In the genomic region with DNA sequence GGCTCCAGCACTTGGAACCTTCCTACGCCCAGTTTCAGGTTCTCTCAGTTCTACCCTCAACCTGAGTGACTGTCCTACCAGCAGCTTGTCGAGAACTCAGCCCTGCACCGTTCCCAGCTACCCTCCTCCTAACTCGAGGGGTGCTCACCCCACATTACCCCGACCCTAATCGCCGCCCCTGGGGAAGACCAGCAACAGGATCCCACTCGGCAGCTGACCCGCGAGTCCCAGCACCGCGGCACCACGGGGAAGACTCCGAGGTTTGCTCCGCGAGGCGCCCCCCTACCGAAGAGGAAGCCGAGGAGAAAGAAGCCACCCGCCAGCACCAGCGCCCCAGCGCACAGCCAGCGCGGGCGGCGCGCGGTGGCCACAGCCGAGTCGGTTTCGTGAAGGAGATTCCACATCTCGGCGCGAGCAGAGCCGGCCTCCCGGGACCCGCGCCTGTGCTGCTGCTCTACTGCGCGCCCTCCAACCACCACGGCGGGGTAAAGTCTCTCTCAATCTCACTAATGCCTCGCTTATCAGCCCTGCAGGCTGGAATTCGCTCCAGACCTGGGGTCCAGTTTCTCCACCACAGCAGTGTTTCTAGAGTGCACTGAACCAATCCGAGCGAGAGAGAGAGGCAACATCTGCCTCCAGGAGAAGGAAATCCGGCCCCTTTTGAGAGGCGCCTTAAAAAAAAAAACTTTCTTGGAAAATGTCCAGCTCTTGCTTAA, we compare ENCODE assay signal across 1 cellular context.
TF ChIP-seq lines count a peak whose summit lies in the region.

Gene FOLH1, minus strand, starts transcription at position 597 of the 716 bp plus-strand sequence. Its CDS starts 193 bp downstream, at position 404.

TF ChIP-seq in GM23338, 12 proteins besides CTCF, POLR2A, EP300 and RAD21 (continued from another document):
- TF ChIP-seq, protein P1, sequence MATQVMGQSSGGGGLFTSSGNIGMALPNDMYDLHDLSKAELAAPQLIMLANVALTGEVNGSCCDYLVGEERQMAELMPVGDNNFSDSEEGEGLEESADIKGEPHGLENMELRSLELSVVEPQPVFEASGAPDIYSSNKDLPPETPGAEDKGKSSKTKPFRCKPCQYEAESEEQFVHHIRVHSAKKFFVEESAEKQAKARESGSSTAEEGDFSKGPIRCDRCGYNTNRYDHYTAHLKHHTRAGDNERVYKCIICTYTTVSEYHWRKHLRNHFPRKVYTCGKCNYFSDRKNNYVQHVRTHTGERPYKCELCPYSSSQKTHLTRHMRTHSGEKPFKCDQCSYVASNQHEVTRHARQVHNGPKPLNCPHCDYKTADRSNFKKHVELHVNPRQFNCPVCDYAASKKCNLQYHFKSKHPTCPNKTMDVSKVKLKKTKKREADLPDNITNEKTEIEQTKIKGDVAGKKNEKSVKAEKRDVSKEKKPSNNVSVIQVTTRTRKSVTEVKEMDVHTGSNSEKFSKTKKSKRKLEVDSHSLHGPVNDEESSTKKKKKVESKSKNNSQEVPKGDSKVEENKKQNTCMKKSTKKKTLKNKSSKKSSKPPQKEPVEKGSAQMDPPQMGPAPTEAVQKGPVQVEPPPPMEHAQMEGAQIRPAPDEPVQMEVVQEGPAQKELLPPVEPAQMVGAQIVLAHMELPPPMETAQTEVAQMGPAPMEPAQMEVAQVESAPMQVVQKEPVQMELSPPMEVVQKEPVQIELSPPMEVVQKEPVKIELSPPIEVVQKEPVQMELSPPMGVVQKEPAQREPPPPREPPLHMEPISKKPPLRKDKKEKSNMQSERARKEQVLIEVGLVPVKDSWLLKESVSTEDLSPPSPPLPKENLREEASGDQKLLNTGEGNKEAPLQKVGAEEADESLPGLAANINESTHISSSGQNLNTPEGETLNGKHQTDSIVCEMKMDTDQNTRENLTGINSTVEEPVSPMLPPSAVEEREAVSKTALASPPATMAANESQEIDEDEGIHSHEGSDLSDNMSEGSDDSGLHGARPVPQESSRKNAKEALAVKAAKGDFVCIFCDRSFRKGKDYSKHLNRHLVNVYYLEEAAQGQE (IDR thresholded peaks at IDR 0.05; ENCODE audit: unreplicated experiment), result no peak
- TF ChIP-seq STAT1 (IDR thresholded peaks at IDR 0.05; ENCODE audit: unreplicated experiment) (no peak), EZH2 (IDR thresholded peaks at IDR 0.05; ENCODE audit: low read depth, unreplicated experiment) (no peak), CREB1 (CRISPR knock-in tag; IDR thresholded peaks at IDR 0.05; ENCODE audit: low read depth) (no peak), POLR2AphosphoS5 (IDR thresholded peaks at IDR 0.05; ENCODE audit: low read depth) (no peak)
- TF ChIP-seq, protein P2, sequence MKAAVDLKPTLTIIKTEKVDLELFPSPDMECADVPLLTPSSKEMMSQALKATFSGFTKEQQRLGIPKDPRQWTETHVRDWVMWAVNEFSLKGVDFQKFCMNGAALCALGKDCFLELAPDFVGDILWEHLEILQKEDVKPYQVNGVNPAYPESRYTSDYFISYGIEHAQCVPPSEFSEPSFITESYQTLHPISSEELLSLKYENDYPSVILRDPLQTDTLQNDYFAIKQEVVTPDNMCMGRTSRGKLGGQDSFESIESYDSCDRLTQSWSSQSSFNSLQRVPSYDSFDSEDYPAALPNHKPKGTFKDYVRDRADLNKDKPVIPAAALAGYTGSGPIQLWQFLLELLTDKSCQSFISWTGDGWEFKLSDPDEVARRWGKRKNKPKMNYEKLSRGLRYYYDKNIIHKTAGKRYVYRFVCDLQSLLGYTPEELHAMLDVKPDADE (IDR thresholded peaks at IDR 0.05), result no peak
